Comparison of ENCODE assay signal across 21 cellular contexts in the genomic region with DNA sequence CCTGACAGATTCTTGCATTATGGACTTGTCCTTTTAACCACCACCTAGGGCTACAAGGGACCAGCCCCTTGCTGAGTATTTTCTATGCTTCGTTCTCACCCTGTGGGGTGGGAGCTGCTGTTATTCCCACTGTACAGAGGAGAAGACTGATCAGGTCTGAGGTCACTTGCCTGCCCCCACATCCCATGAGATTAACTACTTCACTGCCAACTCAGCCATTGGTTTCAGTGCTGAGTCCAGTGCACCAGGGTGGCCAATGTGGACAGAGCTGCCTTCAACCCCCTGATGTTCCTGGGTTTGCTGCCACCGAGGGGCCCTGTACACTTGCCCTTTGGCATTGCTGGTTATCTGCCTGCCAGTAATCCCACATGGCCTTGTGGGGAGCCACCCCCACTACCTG. TPM values are rescaled to one million over a fixed set of nuclear protein-coding genes. Genes with fewer than 3 reads are reported as not detected.
"Had no signal": no experiment of that assay in that cellular context is flagged by ENCODE, and none has a peak within 500 bp of the region (broad histone marks: within the 10 kb centered on the region; RNA-seq: fewer than 3 reads in every experiment).

No MANE protein-coding gene starts in this region.

- H3K27ac Mint-ChIP-seq: neural progenitor cell; T-helper 1 cell treated with Interleukin-12 subunit alpha and Interleukin-12 subunit beta and Interleukin-4 antibody, amounts not matched to agents 30 μg/mL and 1 μg/mL, for 36 hours had no signal

- H3K4me3 ChIP-seq: neural progenitor cell, suprapubic skin had no signal

- H3K4me3 Mint-ChIP-seq: activated naive CD8-positive, alpha-beta T cell treated with anti-CD3 and anti-CD28 coated beads, Interleukin-2, amount 10 ng/mL, durations not matched to agents 7 days and 5 days; activated T-cell treated with anti-CD3 and anti-CD28 coated beads, Interleukin-2, amount 50 U/mL, for 4 hours; neural progenitor cell; T-helper 1 cell treated with Interleukin-12 subunit alpha and Interleukin-12 subunit beta and Interleukin-4 antibody, amounts not matched to agents 30 μg/mL and 1 μg/mL, for 36 hours had no signal

- H3K9me3 ChIP-seq: suprapubic skin had no signal

- H3K9me3 Mint-ChIP-seq: activated naive CD8-positive, alpha-beta T cell treated with anti-CD3 and anti-CD28 coated beads, Interleukin-2, amount 10 ng/mL, durations not matched to agents 7 days and 5 days; activated T-cell treated with anti-CD3 and anti-CD28 coated beads, Interleukin-2, amount 50 U/mL, for 4 hours; neural progenitor cell; T-helper 1 cell treated with Interleukin-12 subunit alpha and Interleukin-12 subunit beta and Interleukin-4 antibody, amounts not matched to agents 30 μg/mL and 1 μg/mL, for 36 hours had no signal

- H3K4me1 ChIP-seq: foreskin keratinocyte had no signal

- H3K27me3 Mint-ChIP-seq: activated naive CD8-positive, alpha-beta T cell treated with anti-CD3 and anti-CD28 coated beads, Interleukin-2, amount 10 ng/mL, durations not matched to agents 7 days and 5 days had no signal

- H3K36me3 Mint-ChIP-seq: activated naive CD8-positive, alpha-beta T cell treated with anti-CD3 and anti-CD28 coated beads, Interleukin-2, amount 10 ng/mL, durations not matched to agents 7 days and 5 days; neural progenitor cell had no signal

- H3K36me3 ChIP-seq: neural progenitor cell had no signal

- DNase-seq: activated CD4-positive, alpha-beta T cell treated with anti-CD3 and anti-CD28 coated beads, Interleukin-2, amount 50 U/mL, for 1 hour; activated CD4-positive, CD25-positive, alpha-beta regulatory T cell; activated effector memory CD4-positive, alpha-beta T cell treated with anti-CD3 and anti-CD28 coated beads, Interleukin-2, amount 50 U/mL, for 16 hours; activated naive CD8-positive, alpha-beta T cell treated with anti-CD3 and anti-CD28 coated beads, Interleukin-2, amount 10 ng/mL, durations not matched to agents 7 days and 5 days; activated T-cell treated with anti-CD3 and anti-CD28 coated beads, Interleukin-2, amount 50 U/mL, for 4 hours; aorta; effector CD4-positive, alpha-beta T cell; foreskin keratinocyte; head of caudate nucleus; left ventricle myocardium superior; mesendoderm; stimulated activated CD4-positive, alpha-beta T cell treated with anti-CD3 and anti-CD28 coated beads, Interleukin-1b, Interleukin-23, amount 100 ng/mL, for 48 hours; stimulated activated naive CD4-positive, alpha-beta T cell had no signal

- H3K27me3 ChIP-seq: foreskin keratinocyte, neural progenitor cell, suprapubic skin had no signal

- H3K27ac ChIP-seq: foreskin keratinocyte, neural progenitor cell, suprapubic skin had no signal

- ATAC-seq: activated T-cell treated with anti-CD3 and anti-CD28 coated beads, Interleukin-2, amount 50 U/mL, for 4 hours; foreskin keratinocyte; left ventricle myocardium superior; SK-N-SH treated with all-trans-retinoic acid at 6 μM for 48 hours had no signal

RNA-seq across cellular contexts. Expression of a gene that starts 25.1 kb away (rescaled TPM):
- total RNA-seq: activated naive CD8-positive, alpha-beta T cell treated with anti-CD3 and anti-CD28 coated beads, Interleukin-2, amount 10 ng/mL, durations not matched to agents 7 days and 5 days; aorta; bronchial epithelial cell; foreskin keratinocyte; left ventricle myocardium superior; suprapubic skin; ureter had no signal
- polyA plus RNA-seq: aorta, endothelial cell of umbilical vein, foreskin keratinocyte, keratinocyte had no signal
